27 cellular contexts compared by ENCODE assay signal in the genomic region with DNA sequence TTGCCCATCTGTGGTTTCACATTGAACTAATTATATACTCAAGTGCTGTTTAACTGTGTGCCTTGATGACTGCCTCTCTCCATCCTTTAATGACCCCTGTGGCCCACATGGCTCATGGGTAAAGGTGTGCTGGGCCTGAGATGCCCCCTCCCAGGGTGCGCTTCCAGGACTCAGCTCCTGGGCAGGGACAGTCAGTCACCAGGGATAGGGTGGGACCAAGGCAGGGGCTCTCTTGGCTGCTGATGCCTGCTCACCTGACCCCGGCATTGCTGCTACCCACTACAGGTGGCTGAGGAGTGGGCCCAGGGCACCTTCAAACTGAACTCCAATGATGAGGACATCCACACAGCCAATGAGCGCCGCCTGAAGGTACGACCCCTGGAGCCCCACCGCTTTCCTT.
"Had no signal": no experiment of that assay in that cellular context is flagged by ENCODE, and none has a peak within 500 bp of the region (broad histone marks: within the 10 kb centered on the region; RNA-seq: fewer than 3 reads in every experiment).

No MANE protein-coding gene starts in this region.

- H3K4me3 ChIP-seq: coronary artery, esophagus squamous epithelium, lower lobe of right lung, ovary, psoas muscle, testis, tibial nerve, upper lobe of right lung, uterus had no signal

- H3K4me1 ChIP-seq: psoas muscle, testis, uterus had no signal

- H3K9me3 Mint-ChIP-seq: immature natural killer cell, nephron had no signal

- H3K27ac ChIP-seq: coronary artery, esophagus squamous epithelium, lower lobe of right lung, ovary, psoas muscle, testis, tibial nerve, upper lobe of right lung, uterus had no signal

- H3K4me3 Mint-ChIP-seq: immature natural killer cell, nephron had no signal

- H3K27me3 ChIP-seq: esophagus squamous epithelium, ovary, testis, tibial nerve, upper lobe of right lung, uterus had no signal

- DNase-seq: dermis blood vessel endothelial cell; effector memory CD4-positive, alpha-beta T cell; erythroblast; esophagus squamous epithelium; foreskin melanocyte; hypothalamus; immature natural killer cell; islet precursor cell; left ventricle myocardium superior; lower lobe of right lung; occipital lobe; ovary; right cardiac atrium; small intestine; stimulated activated CD4-positive, alpha-beta T cell treated with anti-CD3 and anti-CD28 coated beads, Interleukin-12 subunit alpha, Interleukin-12 subunit beta, amount 100 ng/mL, for 4 hours; stimulated activated CD4-positive, alpha-beta T cell treated with anti-CD3 and anti-CD28 coated beads, Interleukin-1b, Interleukin-23, amount 100 ng/mL, for 48 hours; stimulated activated CD4-positive, alpha-beta T cell treated with anti-CD3 and anti-CD28 coated beads, Interleukin-4, amount 100 ng/mL, for 1 hour; stimulated activated CD8-positive, alpha-beta memory T cell treated with anti-CD3 and anti-CD28 coated beads, Interleukin-4, amount 100 ng/mL, for 48 hours; stimulated activated naive CD4-positive, alpha-beta T cell; substantia nigra; testis; upper lobe of right lung; uterus had no signal

- H3K9me3 ChIP-seq: esophagus squamous epithelium, lower lobe of right lung, ovary, psoas muscle, testis, tibial nerve, upper lobe of right lung, uterus had no signal

- H3K27ac Mint-ChIP-seq: immature natural killer cell, nephron had no signal

- H3K36me3 ChIP-seq: ovary, uterus had no signal

- ATAC-seq: left ventricle myocardium superior, lower lobe of right lung, psoas muscle, right cardiac atrium, upper lobe of right lung had no signal
